In genomic region chr3:127819656-127820055, GRCh38 we compare ENCODE assay signal across 14 cellular contexts. TPM values are rescaled to one million over a fixed set of nuclear protein-coding genes. Genes with fewer than 3 reads are reported as not detected.
DNase-seq lines count a peak whose midpoint lies in the region; ATAC-seq and TF ChIP-seq lines count a peak whose summit lies in the region.
"Had no signal": no experiment of that assay in that cellular context is flagged by ENCODE, and none has a peak within 500 bp of the region (broad histone marks: within the 10 kb centered on the region; RNA-seq: fewer than 3 reads in every experiment).

No MANE protein-coding gene starts in this region.

- peaks cover 59% of the 10 kb centered on the region for H3K79me2 ChIP-seq in GM23248 (ENCODE audit: insufficient read depth)

- 95 to 97% methylated on average over 2 of the region's 2 CpGs for WGBS in GM23248 (ENCODE audit: low coverage in 1 of 2, low lambda C conversion rate in 2 of 2, missing lambda C conversion rate in 2 of 2), 2 experiments

- peaks cover 46% of the 10 kb centered on the region for H3F3A ChIP-seq in GM23248 (ENCODE audit: insufficient read depth)

- CTCF ChIA-PET in activated CD4-positive, alpha-beta T cell treated with anti-CD3 and anti-CD28 coated beads for 36 hours (lab: Charles Lee): no interaction called here

- H3K27me3 Mint-ChIP-seq in brain: peaks cover 24% of the 10 kb centered on the region
- peaks cover 33 to 44% of the 10 kb centered on the region in 2 donors for H3K27me3 Mint-ChIP-seq in stimulated activated naive B cell treated with anti-CD40 and anti-IgM and Interleukin-4, amounts not matched to agents 10 μg/mL and 1 μg/mL and 100 μg/mL, for 72 hours
- peaks cover 38% of the 10 kb centered on the region for H3K27me3 Mint-ChIP-seq in activated CD4-positive, alpha-beta T cell treated with anti-CD3 and anti-CD28 coated beads for 36 hours

- H3K4me1 ChIP-seq in GM23248 (ENCODE audit: insufficient read depth): peaks cover 38% of the 10 kb centered on the region

- DNase-seq in GM23248 (no peak), kidney tubule cell (ENCODE audit: low spot score) (peak; percentile 42), NCI-H1417 (lab: John Stamatoyannopoulos, UW) (no peak), brain microvascular endothelial cell (no peak), HT-29 (ENCODE audit: low spot score) (no peak)
- DNase-seq in stimulated activated naive B cell treated with anti-CD40 and anti-IgM and Interleukin-4, amounts not matched to agents 10 μg/mL and 1 μg/mL and 100 μg/mL, for 72 hours: no peak
- DNase-seq in activated CD4-positive, alpha-beta T cell treated with anti-CD3 and anti-CD28 coated beads for 36 hours: no peak
- DNase-seq: activated CD4-positive, alpha-beta T cell treated with anti-CD3 and anti-CD28 coated beads, Interleukin-2, amount 10 ng/mL, durations not matched to agents 7 days and 5 days; C1 segment of cervical spinal cord; NCI-H446; occipital lobe had no signal

- H3K27ac Mint-ChIP-seq in brain: peak overlapping the region in 3 of 5 experiments; percentile 60 to 97 (median 71)
- no peak overlapping the region for H3K27ac Mint-ChIP-seq in stimulated activated naive B cell treated with anti-CD40 and anti-IgM and Interleukin-4, amounts not matched to agents 10 μg/mL and 1 μg/mL and 100 μg/mL, for 72 hours
- H3K27ac Mint-ChIP-seq in activated CD4-positive, alpha-beta T cell treated with anti-CD3 and anti-CD28 coated beads for 36 hours: no peak overlapping the region
- H3K27ac Mint-ChIP-seq: activated CD4-positive, alpha-beta T cell treated with anti-CD3 and anti-CD28 coated beads, Interleukin-2, amount 10 ng/mL, durations not matched to agents 7 days and 5 days; activated T-helper 1 cell treated with anti-CD3 and anti-CD28 coated beads, Interleukin-12 subunit alpha, Interleukin-12 subunit beta, Interleukin-2, Interleukin-4 antibody, amounts not matched to agents 30 ng/mL and 10 ng/mL and 1 ng/mL, durations not matched to agents 14 hours and 24 hours and 36 hours; T-helper 1 cell treated with Interleukin-12 subunit alpha and Interleukin-12 subunit beta and Interleukin-4 antibody, amounts not matched to agents 30 μg/mL and 1 μg/mL, for 36 hours had no signal

- peak overlapping the region; percentile 81 for H3K4me2 ChIP-seq in GM23248 (ENCODE audit: unreplicated experiment)

- in situ Hi-C loops in GM23248 (cut with MboI) (no loop called here), brain microvascular endothelial cell (cut with HindIII; ENCODE audit: low pct_ligation_motif_present, low sequenced_read_pairs) (no loop called here)

- intact Hi-C loops in activated CD4-positive, alpha-beta T cell treated with anti-CD3 and anti-CD28 coated beads for 36 hours (cut with DNase I, micrococcal nuclease): no loop called here

- peaks cover 0 to 15% (median 3%) of the 10 kb centered on the region in 5 experiments for H3K9me3 Mint-ChIP-seq in brain
- no peaks in the 10 kb centered on the region for H3K9me3 Mint-ChIP-seq in stimulated activated naive B cell treated with anti-CD40 and anti-IgM and Interleukin-4, amounts not matched to agents 10 μg/mL and 1 μg/mL and 100 μg/mL, for 72 hours
- H3K9me3 Mint-ChIP-seq in activated CD4-positive, alpha-beta T cell treated with anti-CD3 and anti-CD28 coated beads for 36 hours (ENCODE audit: low read depth): no peaks in the 10 kb centered on the region
- H3K9me3 Mint-ChIP-seq: activated CD4-positive, alpha-beta T cell treated with anti-CD3 and anti-CD28 coated beads, Interleukin-2, amount 10 ng/mL, durations not matched to agents 7 days and 5 days; activated T-helper 1 cell treated with anti-CD3 and anti-CD28 coated beads, Interleukin-12 subunit alpha, Interleukin-12 subunit beta, Interleukin-2, Interleukin-4 antibody, amounts not matched to agents 30 ng/mL and 10 ng/mL and 1 ng/mL, durations not matched to agents 14 hours and 24 hours and 36 hours; T-helper 1 cell treated with Interleukin-12 subunit alpha and Interleukin-12 subunit beta and Interleukin-4 antibody, amounts not matched to agents 30 μg/mL and 1 μg/mL, for 36 hours had no signal

- H3K4me3 Mint-ChIP-seq in brain: peak overlapping the region in 2 of 5 experiments; percentile 92 to 94
- peak overlapping the region; percentile 53 to 72 for H3K4me3 Mint-ChIP-seq in stimulated activated naive B cell treated with anti-CD40 and anti-IgM and Interleukin-4, amounts not matched to agents 10 μg/mL and 1 μg/mL and 100 μg/mL, for 72 hours
- H3K4me3 Mint-ChIP-seq in activated CD4-positive, alpha-beta T cell treated with anti-CD3 and anti-CD28 coated beads for 36 hours: no peak overlapping the region
- H3K4me3 Mint-ChIP-seq: activated CD4-positive, alpha-beta T cell treated with anti-CD3 and anti-CD28 coated beads, Interleukin-2, amount 10 ng/mL, durations not matched to agents 7 days and 5 days; activated T-helper 1 cell treated with anti-CD3 and anti-CD28 coated beads, Interleukin-12 subunit alpha, Interleukin-12 subunit beta, Interleukin-2, Interleukin-4 antibody, amounts not matched to agents 30 ng/mL and 10 ng/mL and 1 ng/mL, durations not matched to agents 14 hours and 24 hours and 36 hours; T-helper 1 cell treated with Interleukin-12 subunit alpha and Interleukin-12 subunit beta and Interleukin-4 antibody, amounts not matched to agents 30 μg/mL and 1 μg/mL, for 36 hours had no signal

- no peaks in the 10 kb centered on the region for H3K9me2 ChIP-seq in GM23248 (ENCODE audit: insufficient read depth)

- H2AFZ ChIP-seq in GM23248: no peak overlapping the region

- H3K27me3 ChIP-seq in GM23248 (replicated peaks; ENCODE audit: insufficient read depth) (no peaks in the 10 kb centered on the region), brain microvascular endothelial cell (replicated peaks) (no peaks in the 10 kb centered on the region)

- H3K4me1 Mint-ChIP-seq in brain: peaks cover 47% of the 10 kb centered on the region
- peaks cover 24 to 55% of the 10 kb centered on the region in 2 donors for H3K4me1 Mint-ChIP-seq in stimulated activated naive B cell treated with anti-CD40 and anti-IgM and Interleukin-4, amounts not matched to agents 10 μg/mL and 1 μg/mL and 100 μg/mL, for 72 hours
- peaks cover 3% of the 10 kb centered on the region for H3K4me1 Mint-ChIP-seq in activated CD4-positive, alpha-beta T cell treated with anti-CD3 and anti-CD28 coated beads for 36 hours

- H3K4me3 ChIP-seq in GM23248: no peak overlapping the region
- no peak overlapping the region for H3K4me3 ChIP-seq in brain microvascular endothelial cell (ENCODE audit: low read depth, low read length)

- POLR2A ChIA-PET in activated CD4-positive, alpha-beta T cell treated with anti-CD3 and anti-CD28 coated beads for 36 hours (lab: Charles Lee): no interaction called here

- no peak for ATAC-seq in stimulated activated naive B cell treated with anti-CD40 and anti-IgM and Interleukin-4, amounts not matched to agents 10 μg/mL and 1 μg/mL and 100 μg/mL, for 72 hours (replicated peaks)
- no peak for ATAC-seq in activated CD4-positive, alpha-beta T cell treated with anti-CD3 and anti-CD28 coated beads for 36 hours

- H3K9me3 ChIP-seq in GM23248 (ENCODE audit: low read depth): no peaks in the 10 kb centered on the region

- TF ChIP-seq CTCF in brain (conservative IDR thresholded peaks at IDR 0.05) (no peak), brain microvascular endothelial cell (IDR thresholded peaks at IDR 0.05; ENCODE audit: low read depth, low read length, missing control alignments) (no peak)

- H3K36me3 Mint-ChIP-seq in brain: peaks cover 4% of the 10 kb centered on the region
- H3K36me3 Mint-ChIP-seq in stimulated activated naive B cell treated with anti-CD40 and anti-IgM and Interleukin-4, amounts not matched to agents 10 μg/mL and 1 μg/mL and 100 μg/mL, for 72 hours: peaks cover 43 to 54% of the 10 kb centered on the region in 2 donors
- H3K36me3 Mint-ChIP-seq in activated CD4-positive, alpha-beta T cell treated with anti-CD3 and anti-CD28 coated beads for 36 hours (ENCODE audit: low read depth): no peaks in the 10 kb centered on the region

- H3K27ac ChIP-seq in GM23248 (0 out of 2 replicates have a peak overlapping the region, but pooled peaks have one; percentile 59), brain microvascular endothelial cell (no peak overlapping the region)

- no peaks in the 10 kb centered on the region; the same call in 1 of the 2 replicates for H3K36me3 ChIP-seq in GM23248 (ENCODE audit: low read depth)
- H3K36me3 ChIP-seq in brain microvascular endothelial cell (replicated peaks): peaks cover 2% of the 10 kb centered on the region

- no peaks in the 10 kb centered on the region for H4K20me1 ChIP-seq in GM23248 (ENCODE audit: insufficient read depth)

- no peak overlapping the region for H3K9ac ChIP-seq in GM23248

RNA-seq across cellular contexts. Expression of gene MGLL, which starts 2.7 kb away (rescaled TPM):
- total RNA-seq in GM23248 (2014; rRNA removed; shearing (Covaris generic)): 58.7 and 59.2 TPM in 2 replicates
- polyA plus RNA-seq in GM23248 (2016; fragmentation: Nextera tagmentation; extraction: Ambion mirVana) (184 and 194 TPM in 2 replicates), brain (ENCODE audit: insufficient read depth, low read depth, low replicate concordance) (58.2 TPM)
- under 1 TPM; 0.49 to 0.50 TPM for total RNA-seq in activated CD4-positive, alpha-beta T cell treated with anti-CD3 and anti-CD28 coated beads for 36 hours
- total RNA-seq in HT-29 (2014; rRNA removed; shearing (Covaris generic)): 83.6 and 95.0 TPM in 2 replicates

Comparison
In these comparisons a context has a peak if more than half of its experiments do, and no peak if none do; other contexts are left out.
1. H3K27ac Mint-ChIP-seq: peak in brain (3 of 5); none in stimulated activated naive B cell treated with anti-CD40 and anti-IgM and Interleukin-4, amounts not matched to agents 10 μg/mL and 1 μg/mL and 100 μg/mL, for 72 hours (single experiment) and activated CD4-positive, alpha-beta T cell treated with anti-CD3 and anti-CD28 coated beads for 36 hours (single experiment).
2. RNA of gene MGLL, which starts 2.7 kb away (total RNA-seq): 83.6 to 95.0 TPM in HT-29 and 58.7 to 59.2 TPM in GM23248; 0.49 to 0.50 TPM in activated CD4-positive, alpha-beta T cell treated with anti-CD3 and anti-CD28 coated beads for 36 hours; every median in the first group is over 10 times any median in the second.